27 cellular contexts compared by ENCODE assay signal in the genomic region with DNA sequence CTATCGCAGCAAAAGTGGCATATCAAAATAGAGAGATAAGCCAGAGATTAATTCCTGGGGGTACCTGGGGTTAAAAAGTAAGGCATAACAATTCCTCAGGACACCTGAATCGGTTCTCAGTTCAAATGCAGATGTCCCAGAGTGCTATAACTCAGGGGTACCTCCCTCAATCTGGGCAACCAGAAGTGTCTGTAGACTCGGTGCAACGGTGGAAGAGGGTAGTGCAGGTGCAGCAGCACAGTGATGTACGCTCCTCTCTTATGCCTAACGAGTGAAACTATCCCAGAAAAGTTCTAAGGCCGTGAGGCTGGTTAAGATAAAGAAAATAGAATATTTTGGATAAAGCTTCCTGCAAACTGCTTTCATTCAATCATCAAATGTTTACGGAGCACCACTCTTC. TPM values are rescaled to one million over a fixed set of nuclear protein-coding genes. Genes with fewer than 3 reads are reported as not detected.
"Had no signal": no experiment of that assay in that cellular context is flagged by ENCODE, and none has a peak within 500 bp of the region (broad histone marks: within the 10 kb centered on the region; RNA-seq: fewer than 3 reads in every experiment).

No MANE protein-coding gene starts in this region.

- H3K27ac Mint-ChIP-seq: activated CD4-positive, alpha-beta memory T cell treated with anti-CD3 and anti-CD28 coated beads, Interleukin-2, amount 10 ng/mL, durations not matched to agents 7 days and 5 days; activated CD4-positive, alpha-beta T cell treated with anti-CD3 and anti-CD28 coated beads, Interleukin-2, amount 10 ng/mL, durations not matched to agents 7 days and 5 days; activated naive CD4-positive, alpha-beta T cell treated with anti-CD3 and anti-CD28 coated beads, Interleukin-2, amount 10 ng/mL, durations not matched to agents 7 days and 5 days; activated naive CD4-positive, alpha-beta T cell treated with anti-CD3 and anti-CD28 coated beads, Interleukin-2, amount 50 U/mL, for 72 hours; activated naive CD8-positive, alpha-beta T cell treated with anti-CD3 and anti-CD28 coated beads, Interleukin-2, amount 10 ng/mL, durations not matched to agents 7 days and 5 days; activated T-cell treated with anti-CD3 and anti-CD28 coated beads, Interleukin-2, amount 50 U/mL, for 24 hours; activated T-cell treated with anti-CD3 and anti-CD28 coated beads, Interleukin-2, amount 50 U/mL, for 72 hours; brain; effector memory CD8-positive, alpha-beta T cell had no signal

- H3K27me3 Mint-ChIP-seq: brain; effector memory CD8-positive, alpha-beta T cell had no signal

- H3K9me3 ChIP-seq: ascending aorta, esophagus squamous epithelium, gastroesophageal sphincter had no signal

- H3K27me3 ChIP-seq: ascending aorta, esophagus squamous epithelium, gastroesophageal sphincter had no signal

- H3K4me3 ChIP-seq: ascending aorta, esophagus squamous epithelium, gastroesophageal sphincter had no signal

- H3K36me3 ChIP-seq: ascending aorta, esophagus squamous epithelium, gastroesophageal sphincter had no signal

- H3K9me3 Mint-ChIP-seq: activated CD4-positive, alpha-beta memory T cell treated with anti-CD3 and anti-CD28 coated beads, Interleukin-2, amount 10 ng/mL, durations not matched to agents 7 days and 5 days; activated CD4-positive, alpha-beta T cell treated with anti-CD3 and anti-CD28 coated beads, Interleukin-2, amount 10 ng/mL, durations not matched to agents 7 days and 5 days; activated naive CD4-positive, alpha-beta T cell treated with anti-CD3 and anti-CD28 coated beads, Interleukin-2, amount 10 ng/mL, durations not matched to agents 7 days and 5 days; activated naive CD4-positive, alpha-beta T cell treated with anti-CD3 and anti-CD28 coated beads, Interleukin-2, amount 50 U/mL, for 72 hours; activated naive CD8-positive, alpha-beta T cell treated with anti-CD3 and anti-CD28 coated beads, Interleukin-2, amount 10 ng/mL, durations not matched to agents 7 days and 5 days; activated T-cell treated with anti-CD3 and anti-CD28 coated beads, Interleukin-2, amount 50 U/mL, for 24 hours; activated T-cell treated with anti-CD3 and anti-CD28 coated beads, Interleukin-2, amount 50 U/mL, for 72 hours; brain; effector memory CD8-positive, alpha-beta T cell had no signal

- H3K27ac ChIP-seq: ascending aorta, epithelial cell of prostate, esophagus squamous epithelium, gastroesophageal sphincter had no signal

- DNase-seq: activated CD4-positive, alpha-beta memory T cell treated with anti-CD3 and anti-CD28 coated beads, Interleukin-2, amount 10 ng/mL, durations not matched to agents 7 days and 5 days; activated CD4-positive, alpha-beta T cell treated with anti-CD3 and anti-CD28 coated beads for 1 hour; activated CD4-positive, alpha-beta T cell treated with anti-CD3 and anti-CD28 coated beads for 4 hours; activated CD4-positive, alpha-beta T cell treated with anti-CD3 and anti-CD28 coated beads, Interleukin-2, amount 10 ng/mL, durations not matched to agents 7 days and 5 days; activated CD4-positive, alpha-beta T cell treated with anti-CD3 and anti-CD28 coated beads, Interleukin-2, amount 50 U/mL, for 4 hours; activated CD8-positive, alpha-beta memory T cell treated with anti-CD3 and anti-CD28 coated beads, Interleukin-2, amount 50 U/mL, for 48 hours; activated gamma-delta T cell; activated naive CD4-positive, alpha-beta T cell; activated naive CD4-positive, alpha-beta T cell treated with anti-CD3 and anti-CD28 coated beads, Interleukin-2, amount 10 ng/mL, durations not matched to agents 7 days and 5 days; activated naive CD8-positive, alpha-beta T cell treated with anti-CD3 and anti-CD28 coated beads, Interleukin-2, amount 10 ng/mL, durations not matched to agents 7 days and 5 days; activated T-cell treated with anti-CD3 and anti-CD28 coated beads for 4 hours; activated T-cell treated with anti-CD3 and anti-CD28 coated beads, Interleukin-2, amount 50 U/mL, for 24 hours; activated T-cell treated with anti-CD3 and anti-CD28 coated beads, Interleukin-2, amount 50 U/mL, for 72 hours; caudate nucleus; cortex of kidney; dermis blood vessel endothelial cell; effector CD4-positive, alpha-beta T cell; effector memory CD8-positive, alpha-beta T cell; esophagus squamous epithelium; foreskin melanocyte; T-helper 2 cell had no signal

- H3K4me3 Mint-ChIP-seq: activated CD4-positive, alpha-beta memory T cell treated with anti-CD3 and anti-CD28 coated beads, Interleukin-2, amount 10 ng/mL, durations not matched to agents 7 days and 5 days; activated CD4-positive, alpha-beta T cell treated with anti-CD3 and anti-CD28 coated beads, Interleukin-2, amount 10 ng/mL, durations not matched to agents 7 days and 5 days; activated naive CD4-positive, alpha-beta T cell treated with anti-CD3 and anti-CD28 coated beads, Interleukin-2, amount 10 ng/mL, durations not matched to agents 7 days and 5 days; activated naive CD8-positive, alpha-beta T cell treated with anti-CD3 and anti-CD28 coated beads, Interleukin-2, amount 10 ng/mL, durations not matched to agents 7 days and 5 days; activated T-cell treated with anti-CD3 and anti-CD28 coated beads, Interleukin-2, amount 50 U/mL, for 24 hours; activated T-cell treated with anti-CD3 and anti-CD28 coated beads, Interleukin-2, amount 50 U/mL, for 72 hours; effector memory CD8-positive, alpha-beta T cell had no signal

- ATAC-seq: activated naive CD4-positive, alpha-beta T cell treated with anti-CD3 and anti-CD28 coated beads, Interleukin-2, amount 50 U/mL, for 72 hours; activated T-cell treated with anti-CD3 and anti-CD28 coated beads, Interleukin-2, amount 50 U/mL, for 72 hours; effector memory CD8-positive, alpha-beta T cell; gastroesophageal sphincter had no signal

- H3K36me3 Mint-ChIP-seq: activated naive CD4-positive, alpha-beta T cell treated with anti-CD3 and anti-CD28 coated beads, Interleukin-2, amount 10 ng/mL, durations not matched to agents 7 days and 5 days; activated naive CD4-positive, alpha-beta T cell treated with anti-CD3 and anti-CD28 coated beads, Interleukin-2, amount 50 U/mL, for 72 hours; activated naive CD8-positive, alpha-beta T cell treated with anti-CD3 and anti-CD28 coated beads, Interleukin-2, amount 10 ng/mL, durations not matched to agents 7 days and 5 days had no signal

RNA-seq across cellular contexts. Expression of a gene that starts 7.9 kb away (rescaled TPM):
- total RNA-seq: bronchial epithelial cell, dermis blood vessel endothelial cell had no signal
